Comparison of ENCODE assay signal across 1 cellular context in genomic region chr16:81284995-81285600, GRCh38.
A peak's percentile ranks its signal among the peaks of the same experiment; 100 is the strongest.
TF ChIP-seq lines count a peak whose summit lies in the region.

No MANE protein-coding gene starts in this region.

TF ChIP-seq in HepG2, 621 proteins besides CTCF, POLR2A, EP300 and RAD21:
- peak in 1 of 2 experiments; percentile 54; a peak in 3 of 4 replicates for TF ChIP-seq MAFK (conservative IDR thresholded peaks at IDR 0.05 in 1 of 2, IDR thresholded peaks at IDR 0.05 in 1 of 2; ENCODE audit: low read length in 2 of 2)
- TF ChIP-seq MXI1 (IDR thresholded peaks at IDR 0.05; ENCODE audit: borderline replicate concordance, low read depth, low read length) = no peak
- TF ChIP-seq ZEB1 (IDR thresholded peaks at IDR 0.05; ENCODE audit: insufficient replicate concordance, low read depth) = no peak
- peak; percentile 33; the same call in 1 of the 2 replicates for TF ChIP-seq MAFF (IDR thresholded peaks at IDR 0.05; ENCODE audit: low read depth, low read length)
- TF ChIP-seq GLMP (CRISPR knock-in tag; IDR thresholded peaks at IDR 0.05; ENCODE audit: borderline replicate concordance) = no peak
TF ChIP-seq in HepG2: peak in this region for 2.
